ENCODE assay signal across 8 cellular contexts in genomic region chr5:77076961-77077820, GRCh38. TPM values are rescaled to one million over a fixed set of nuclear protein-coding genes. Genes with fewer than 3 reads are reported as not detected.
DNase-seq lines count a peak whose midpoint lies in the region; ATAC-seq and TF ChIP-seq lines count a peak whose summit lies in the region.

No MANE protein-coding gene starts in this region.

- H3K4me3 ChIP-seq in CD4-positive, CD25-positive, alpha-beta regulatory T cell (ENCODE audit: low read depth, low read length), result no peak overlapping the region
- H3K4me3 ChIP-seq in IMR-90 (ENCODE audit: insufficient read depth, low read depth, low read length), result peak overlapping the region; percentile 41

- peaks cover 2% of the 10 kb centered on the region for H3K27me3 ChIP-seq in CD4-positive, CD25-positive, alpha-beta regulatory T cell (ENCODE audit: control insufficient read depth, insufficient read depth, low read length)
- H3K27me3 ChIP-seq in IMR-90 (ENCODE audit: control insufficient read depth, insufficient read depth, low read length) (no peaks in the 10 kb centered on the region), layer of hippocampus (ENCODE audit: control insufficient read depth, insufficient read depth, low read length) (no peaks in the 10 kb centered on the region)

- H4K8ac ChIP-seq in IMR-90 (ENCODE audit: low read depth in 2 of 2, low read length in 2 of 2), result no peak overlapping the region

- H3K36me3 Mint-ChIP-seq in CD4-positive, CD25-positive, alpha-beta regulatory T cell, result peaks cover 15% of the 10 kb centered on the region
- peaks cover 6% of the 10 kb centered on the region for H3K36me3 Mint-ChIP-seq in activated B cell treated with CpG ODN at 0.5 μM for 24 hours (ENCODE audit: low read depth)

- H2BK20ac ChIP-seq in IMR-90 (ENCODE audit: low read depth, low read length), result no peak overlapping the region

- H3K27ac ChIP-seq in CD4-positive, CD25-positive, alpha-beta regulatory T cell (ENCODE audit: insufficient read depth, low read length, poor library complexity, severe bottlenecking), result no peak overlapping the region
- no peak overlapping the region for H3K27ac ChIP-seq in IMR-90 (ENCODE audit: insufficient read depth, low read length)
- peak overlapping the region; percentile 85 for H3K27ac ChIP-seq in cingulate gyrus (ENCODE audit: low read depth, low read length)
- peak overlapping the region; percentile 84 for H3K27ac ChIP-seq in layer of hippocampus (ENCODE audit: low read depth, low read length)

- POLR2A ChIA-PET in IMR-90 (lab: Charles Lee; ENCODE audit: unreplicated experiment) (no interaction called here), activated B cell treated with CpG ODN at 0.5 μM for 24 hours (lab: Charles Lee) (no interaction called here)

- peaks cover 8% of the 10 kb centered on the region for H3K4me1 ChIP-seq in CD4-positive, CD25-positive, alpha-beta regulatory T cell (ENCODE audit: control insufficient read depth, insufficient read depth, low read length, poor library complexity, severe bottlenecking)
- no peaks in the 10 kb centered on the region; the same call in 1 of the 2 replicates for H3K4me1 ChIP-seq in IMR-90 (ENCODE audit: control insufficient read depth, insufficient read depth, low read length)

- 0 out of 2 replicates have a peak overlapping the region, but pooled peaks have one; percentile 46 for H3K4me2 ChIP-seq in IMR-90 (ENCODE audit: low read depth, low read length)

- H3K4me1 Mint-ChIP-seq in CD4-positive, CD25-positive, alpha-beta regulatory T cell, result peaks cover 0 to 11% (median 7%) of the 10 kb centered on the region in 4 donors
- peaks cover 7% of the 10 kb centered on the region for H3K4me1 Mint-ChIP-seq in activated B cell treated with CpG ODN at 0.5 μM for 24 hours

- H3K79me1 ChIP-seq in IMR-90 (ENCODE audit: low read depth in 1 of 2, low read length in 2 of 2), result no peaks in the 10 kb centered on the region

- peak overlapping the region in 2 of 4 donors; percentile 33 to 39 for H3K4me3 Mint-ChIP-seq in CD4-positive, CD25-positive, alpha-beta regulatory T cell
- peak overlapping the region; percentile 56 for H3K4me3 Mint-ChIP-seq in activated B cell treated with CpG ODN at 0.5 μM for 24 hours

- H2AFZ ChIP-seq in IMR-90 (replicated peaks; ENCODE audit: low read length, poor library complexity), result peak overlapping the region; percentile 87

- ATAC-seq in CD4-positive, CD25-positive, alpha-beta regulatory T cell (ENCODE audit: low read depth in 2 of 2), result peak; percentile 58 to 73
- ATAC-seq in IMR-90 (ENCODE audit: low read depth) (peak; percentile 81), activated B cell treated with CpG ODN at 0.5 μM for 24 hours (ENCODE audit: low read depth) (peak; percentile 72)

- peaks cover 5% of the 10 kb centered on the region; the same call in 1 of the 2 replicates for H3K9me1 ChIP-seq in IMR-90 (ENCODE audit: insufficient read depth, low read length)

- no peak overlapping the region for H3K23ac ChIP-seq in IMR-90 (ENCODE audit: low read depth, low read length)

- CTCF ChIA-PET in IMR-90 (lab: Yijun Ruan, JAX) (interaction anchor here (0.5 to 1.8 kb wide), 7 partner anchors 9 to 415 kb away, joined by 3 to 15 read pairs (median 4); partner anchors contain the start of genes WDR41 and ZBED3), activated B cell treated with CpG ODN at 0.5 μM for 24 hours (lab: Charles Lee) (interaction anchor here (0.8 to 3.0 kb wide), 5 partner anchors 10 to 476 kb away, joined by 3 to 16 read pairs (median 3); partner anchors contain the start of gene ZBED3)

- no peak for TF ChIP-seq POLR2A in IMR-90 (IDR thresholded peaks at IDR 0.05; ENCODE audit: low read depth, low read length)

- H4K91ac ChIP-seq in IMR-90 (ENCODE audit: insufficient read depth, low read depth, low read length), result no peak overlapping the region

- BruUV-seq in IMR-90 (replicated peaks; lab: Mats Ljungman, UMichigan), result no TSS peak

- H3K27me3 Mint-ChIP-seq in CD4-positive, CD25-positive, alpha-beta regulatory T cell, result no peaks in the 10 kb centered on the region
- H3K27me3 Mint-ChIP-seq in activated B cell treated with CpG ODN at 0.5 μM for 24 hours, result no peaks in the 10 kb centered on the region

- peaks cover 0 to under 1% (median 0%) of the 10 kb centered on the region in 7 donors for H3K9me3 Mint-ChIP-seq in CD4-positive, CD25-positive, alpha-beta regulatory T cell
- H3K9me3 Mint-ChIP-seq in activated B cell treated with CpG ODN at 0.5 μM for 24 hours, result peaks cover under 1% of the 10 kb centered on the region

- H2AK5ac ChIP-seq in IMR-90 (ENCODE audit: low read depth, low read length), result no peak overlapping the region

- TF ChIP-seq RAD21 in IMR-90 (IDR thresholded peaks at IDR 0.05; ENCODE audit: low read length), result peak; percentile 46

- no peak overlapping the region; the same call in 1 of the 2 replicates for H3K4ac ChIP-seq in IMR-90 (ENCODE audit: low read depth, low read length)

- H3K9ac ChIP-seq in IMR-90 (ENCODE audit: low read depth, low read length), result no peak overlapping the region

- no peak overlapping the region for H3K14ac ChIP-seq in IMR-90 (replicated peaks; ENCODE audit: low read depth, low read length)

- peak; percentile 11 to 49 (median 22) for DNase-seq in CD4-positive, CD25-positive, alpha-beta regulatory T cell
- DNase-seq in GM20000 (ENCODE audit: low spot score) (peak; percentile 93), IMR-90 (peak; percentile 58), activated B cell treated with CpG ODN at 0.5 μM for 24 hours (peak; percentile 57), HK-2 (ENCODE audit: unreplicated experiment) (no peak)
- DNase-seq in stimulated activated CD4-positive, alpha-beta T cell treated with anti-CD3 and anti-CD28 coated beads, Interleukin-1b, Interleukin-23, amount 100 ng/mL, for 48 hours, result peak; percentile 53

- no peak overlapping the region for H3K56ac ChIP-seq in IMR-90 (ENCODE audit: extremely low read depth, insufficient read depth, low read length)

- 7% methylated on average over 67 of the region's 102 CpGs; no CpG with 5 or more reads in 1 of the 2 experiments for WGBS in IMR-90 (ENCODE audit: extremely low coverage in 2 of 2, insufficient read length in 1 of 2), 2 experiments

- in situ Hi-C loops in IMR-90 (cut with MboI; ENCODE audit: low sequenced_read_pairs), result no loop called here

- H2BK5ac ChIP-seq in IMR-90 (ENCODE audit: low read depth, low read length, poor library complexity, severe bottlenecking), result no peak overlapping the region

- intact Hi-C loops in IMR-90 (cut with micrococcal nuclease), result loop anchor here (1.0 kb wide), 1 partner anchor 209 kb away; no protein-coding TSS in a partner anchor
- intact Hi-C loops in activated B cell treated with CpG ODN at 0.5 μM for 24 hours (cut with micrococcal nuclease), result loop anchor here (1.0 kb wide), 1 partner anchor 209 kb away; no protein-coding TSS in a partner anchor

- H2AK9ac ChIP-seq in IMR-90 (replicated peaks; ENCODE audit: low read depth, low read length, poor library complexity), result peak overlapping the region; percentile 31

- no peak overlapping the region for H2BK15ac ChIP-seq in IMR-90 (ENCODE audit: low read depth, low read length)

- H3K18ac ChIP-seq in IMR-90 (ENCODE audit: low read depth, low read length), result no peak overlapping the region

- no peaks in the 10 kb centered on the region for H4K20me1 ChIP-seq in IMR-90 (ENCODE audit: insufficient read depth, low read length)

- no peak overlapping the region for H4K5ac ChIP-seq in IMR-90 (ENCODE audit: low read depth, low read length)

- no peak overlapping the region for H2BK120ac ChIP-seq in IMR-90 (ENCODE audit: low read depth, low read length)

- no peaks in the 10 kb centered on the region for H3K36me3 ChIP-seq in CD4-positive, CD25-positive, alpha-beta regulatory T cell (ENCODE audit: control insufficient read depth, insufficient read depth, low read length)
- peaks cover 3% of the 10 kb centered on the region for H3K36me3 ChIP-seq in IMR-90 (ENCODE audit: control insufficient read depth, insufficient read depth, low read length)

- dilution Hi-C loops in IMR-90 (cut with HindIII; ENCODE audit: low sequenced_read_pairs, unreplicated experiment), result no loop called here

- no peaks in the 10 kb centered on the region for H3K9me3 ChIP-seq in CD4-positive, CD25-positive, alpha-beta regulatory T cell (ENCODE audit: control insufficient read depth in 2 of 2, low read length in 2 of 2)
- H3K9me3 ChIP-seq in IMR-90 (ENCODE audit: control insufficient read depth, insufficient read depth, low read length), result no peaks in the 10 kb centered on the region

- no peak overlapping the region for H3K27ac Mint-ChIP-seq in CD4-positive, CD25-positive, alpha-beta regulatory T cell
- H3K27ac Mint-ChIP-seq in activated B cell treated with CpG ODN at 0.5 μM for 24 hours, result no peak overlapping the region

- TF ChIP-seq CTCF in GM20000 (IDR thresholded peaks at IDR 0.05; ENCODE audit: extremely low read depth, missing control alignments) (peak; percentile 88), IMR-90 (conservative IDR thresholded peaks at IDR 0.05; ENCODE audit: low read depth, low read length) (peak; percentile 53), activated B cell treated with CpG ODN at 0.5 μM for 24 hours (IDR thresholded peaks at IDR 0.05) (no peak)

TF ChIP-seq in IMR-90, 13 proteins besides CTCF, POLR2A, EP300 and RAD21:
- TF ChIP-seq FOS (IDR thresholded peaks at IDR 0.05; ENCODE audit: low read depth, low read length), result no peak
- TF ChIP-seq CEBPB (IDR thresholded peaks at IDR 0.05; ENCODE audit: low read depth, low read length), result no peak
- 0 out of 2 replicates have a peak, but pooled peaks have one; percentile 27 for TF ChIP-seq MAZ (IDR thresholded peaks at IDR 0.05; ENCODE audit: borderline replicate concordance, low read depth, low read length)
- TF ChIP-seq SMC3 (IDR thresholded peaks at IDR 0.05; ENCODE audit: low read depth, low read length), result peak; percentile 33

RNA-seq across cellular contexts. Expression of gene ZBED3, which starts 9.9 kb away (rescaled TPM):
- total RNA-seq in CD4-positive, CD25-positive, alpha-beta regulatory T cell, result 0.59 TPM
- polyA plus RNA-seq in CD4-positive, CD25-positive, alpha-beta regulatory T cell, result under 1 TPM; 0.07 to 0.25 (median 0.15) TPM
- 0.18 and 0.28 TPM in 2 replicates for total RNA-seq in IMR-90 (2012; rRNA removed)
- polyA plus RNA-seq in IMR-90 (2012; rRNA removed), result 2.2 and 2.5 TPM in 2 replicates
- 1.0 and 2.0 TPM in 2 replicates for polyA plus RNA-seq in IMR-90 (2012; cell fraction: cytosol; rRNA removed)
- 1.8 and 3.5 TPM in 2 replicates for polyA plus RNA-seq in IMR-90 (2012; cell fraction: nucleus; rRNA removed; ENCODE audit: low replicate concordance)
- total RNA-seq in activated B cell treated with CpG ODN at 0.5 μM for 24 hours, result 3.2 and 3.5 TPM in 2 replicates

RNA-seq across cellular contexts. Expression of gene AGGF1, which starts 47.0 kb away (rescaled TPM):
- 17.6 TPM for total RNA-seq in CD4-positive, CD25-positive, alpha-beta regulatory T cell
- polyA plus RNA-seq in CD4-positive, CD25-positive, alpha-beta regulatory T cell, result 10 to 100 TPM; 24.4 to 35.3 (median 29.4) TPM
- total RNA-seq in IMR-90 (2012; rRNA removed) (7.3 and 12.8 TPM in 2 replicates), activated B cell treated with CpG ODN at 0.5 μM for 24 hours (22.2 and 26.5 TPM in 2 replicates)
- 8.4 and 9.3 TPM in 2 replicates for polyA plus RNA-seq in IMR-90 (2012; rRNA removed)
- polyA plus RNA-seq in IMR-90 (2012; cell fraction: cytosol; rRNA removed), result 3.8 and 4.3 TPM in 2 replicates
- polyA plus RNA-seq in IMR-90 (2012; cell fraction: nucleus; rRNA removed; ENCODE audit: low replicate concordance), result 6.8 and 8.0 TPM in 2 replicates

Comparison
In these comparisons a context has a peak if more than half of its experiments do, and no peak if none do; other contexts are left out.
1. H3K27ac ChIP-seq: peak in cingulate gyrus (single experiment) and layer of hippocampus (single experiment); none in CD4-positive, CD25-positive, alpha-beta regulatory T cell (single experiment) and IMR-90 (single experiment).
2. Peak in every context shown above with its lines, with median percentiles within 50 percentile points of each other: ATAC-seq.